Comparison of ENCODE assay signal across 9 cellular contexts in genomic region chr16:69725480-69726312, GRCh38. TPM values are rescaled to one million over a fixed set of nuclear protein-coding genes. Genes with fewer than 3 reads are reported as not detected.
DNase-seq lines count a peak whose midpoint lies in the region; ATAC-seq, FAIRE-seq and TF ChIP-seq lines count a peak whose summit lies in the region.
"Had no signal": no experiment of that assay in that cellular context is flagged by ENCODE, and none has a peak within 500 bp of the region (broad histone marks: within the 10 kb centered on the region; RNA-seq: fewer than 3 reads in every experiment).

No MANE protein-coding gene starts in this region.

- H4K20me1 ChIP-seq in keratinocyte (ENCODE audit: control insufficient read depth, extremely low read depth, insufficient read depth, low read length): no peaks in the 10 kb centered on the region

- H3K4me1 Mint-ChIP-seq in activated CD4-positive, alpha-beta T cell treated with anti-CD3 and anti-CD28 coated beads for 36 hours: peaks cover 24% of the 10 kb centered on the region

- no peak for TF ChIP-seq POLR2A in suprapubic skin (IDR thresholded peaks at IDR 0.05)
- no peak for TF ChIP-seq POLR2A in GM18505 (IDR thresholded peaks at IDR 0.05; ENCODE audit: borderline replicate concordance, extremely low read depth, insufficient read depth, insufficient read length)

- H3K36me3 ChIP-seq in keratinocyte (ENCODE audit: control insufficient read depth in 2 of 2, extremely low read depth in 1 of 2, insufficient read depth in 2 of 2, low read length in 2 of 2) (peaks cover 2 to 5% of the 10 kb centered on the region in 2 experiments), suprapubic skin (no peaks in the 10 kb centered on the region)

- no peaks in the 10 kb centered on the region for H3K27me3 Mint-ChIP-seq in activated CD4-positive, alpha-beta T cell treated with anti-CD3 and anti-CD28 coated beads for 36 hours

- H3K9me3 ChIP-seq in keratinocyte (ENCODE audit: control insufficient read depth, low read depth, low read length) (no peaks in the 10 kb centered on the region), suprapubic skin (no peaks in the 10 kb centered on the region)

- H3K4me1 ChIP-seq in keratinocyte (ENCODE audit: control insufficient read depth, extremely low read depth, insufficient read depth, low read length) (peaks cover 27% of the 10 kb centered on the region), suprapubic skin (peaks cover 19% of the 10 kb centered on the region)

- peak overlapping the region; percentile 81 for H3K4me2 ChIP-seq in keratinocyte (ENCODE audit: control insufficient read depth, extremely low read depth, insufficient read depth, low read depth, low read length)

- H3K36me3 Mint-ChIP-seq in activated CD4-positive, alpha-beta T cell treated with anti-CD3 and anti-CD28 coated beads for 36 hours (ENCODE audit: low read depth): no peaks in the 10 kb centered on the region
- H3K36me3 Mint-ChIP-seq in activated naive CD4-positive, alpha-beta T cell treated with anti-CD3 and anti-CD28 coated beads, Interleukin-2, amount 50 U/mL, for 72 hours: peaks cover 8 to 14% of the 10 kb centered on the region in 2 donors

- H2AFZ ChIP-seq in keratinocyte (ENCODE audit: control insufficient read depth, low read length): peak overlapping the region; percentile 70

- TF ChIP-seq CTCF in keratinocyte (optimal IDR thresholded peaks at IDR 0.05 in 1 of 3, IDR thresholded peaks at IDR 0.05 in 1 of 3, conservative IDR thresholded peaks at IDR 0.05 in 1 of 3; ENCODE audit: extremely low read depth in 1 of 3, insufficient read depth in 2 of 3, low read length in 3 of 3) (no peak), suprapubic skin (IDR thresholded peaks at IDR 0.05) (no peak)

- peak overlapping the region; percentile 70 for H3K9ac ChIP-seq in keratinocyte (ENCODE audit: control insufficient read depth, extremely low read depth, insufficient read depth, low read length)

- no peak for TF ChIP-seq EP300 in suprapubic skin (IDR thresholded peaks at IDR 0.05)

- CTCF ChIA-PET in activated CD4-positive, alpha-beta T cell treated with anti-CD3 and anti-CD28 coated beads for 36 hours (lab: Charles Lee): interaction anchor here (0.7 to 3.6 kb wide), 7 partner anchors 17 to 1197 kb away, joined by 3 to 22 read pairs (median 4); partner anchors contain the start of gene NOB1

- H3K9me3 Mint-ChIP-seq in activated CD4-positive, alpha-beta T cell treated with anti-CD3 and anti-CD28 coated beads for 36 hours (ENCODE audit: low read depth): no peaks in the 10 kb centered on the region
- no peaks in the 10 kb centered on the region for H3K9me3 Mint-ChIP-seq in activated naive CD4-positive, alpha-beta T cell treated with anti-CD3 and anti-CD28 coated beads, Interleukin-2, amount 50 U/mL, for 72 hours

- dilution Hi-C loops in keratinocyte (cut with MboI; ENCODE audit: extremely low pct_ligation_motif_present, low sequenced_read_pairs): no loop called here

- intact Hi-C loops in activated CD4-positive, alpha-beta T cell treated with anti-CD3 and anti-CD28 coated beads for 36 hours (cut with DNase I, micrococcal nuclease): loop anchor here (1.0 kb wide), 3 partner anchors 29 to 339 kb away; partner anchors contain the start of genes NOB1 (in 2 of the 2), TERF2 (in 1 of the 2) and WWP2 (in 1 of the 2)

- H3K27ac ChIP-seq in keratinocyte (ENCODE audit: control insufficient read depth, insufficient read depth, low read length) (peak overlapping the region; percentile 78), suprapubic skin (peak overlapping the region; percentile 70)

- 77% methylated on average over 32 of the region's 32 CpGs for WGBS in suprapubic skin

- DNase-seq in activated CD4-positive, alpha-beta T cell treated with anti-CD3 and anti-CD28 coated beads for 36 hours: no peak
- DNase-seq in activated CD4-positive, alpha-beta T cell treated with anti-CD3 and anti-CD28 coated beads for 4 hours: no peak
- peak in 1 of 2 donors; percentile 52 for DNase-seq in activated naive CD4-positive, alpha-beta T cell treated with anti-CD3 and anti-CD28 coated beads, Interleukin-2, amount 50 U/mL, for 72 hours (ENCODE audit: low spot score in 2 of 2)
- DNase-seq in keratinocyte (ENCODE audit: low read depth, low spot score): no peak
- DNase-seq in suprapubic skin (ENCODE audit: low spot score in 2 of 2): peak in 1 of 2 donors; percentile 56
- no peak for DNase-seq in iPS-NIHi7 (ENCODE audit: extremely low spot score)
- no peak for DNase-seq in stimulated activated CD4-positive, alpha-beta T cell treated with anti-CD3 and anti-CD28 coated beads, Interleukin-12 subunit alpha, Interleukin-12 subunit beta, amount 100 ng/mL, for 4 hours

- H3K27me3 ChIP-seq in keratinocyte (ENCODE audit: control insufficient read depth, extremely low read depth, insufficient read depth, low read length) (no peaks in the 10 kb centered on the region), suprapubic skin (no peaks in the 10 kb centered on the region)

- peak overlapping the region; percentile 79 for H3K4me3 Mint-ChIP-seq in activated CD4-positive, alpha-beta T cell treated with anti-CD3 and anti-CD28 coated beads for 36 hours

- no peak for FAIRE-seq in keratinocyte (lab: Jason Lieb, UNC)
- FAIRE-seq: D721Med had no signal

- H3K79me2 ChIP-seq in keratinocyte (ENCODE audit: control insufficient read depth, insufficient read depth, low read length): peaks cover 29% of the 10 kb centered on the region

- no peaks in the 10 kb centered on the region for H3K9me1 ChIP-seq in keratinocyte (ENCODE audit: control insufficient read depth, extremely low read depth, insufficient read depth, low read length)

- peak overlapping the region; percentile 89 for H3K27ac Mint-ChIP-seq in activated CD4-positive, alpha-beta T cell treated with anti-CD3 and anti-CD28 coated beads for 36 hours
- peak overlapping the region; percentile 96 to 98 for H3K27ac Mint-ChIP-seq in activated naive CD4-positive, alpha-beta T cell treated with anti-CD3 and anti-CD28 coated beads, Interleukin-2, amount 50 U/mL, for 72 hours

- ATAC-seq in activated CD4-positive, alpha-beta T cell treated with anti-CD3 and anti-CD28 coated beads for 36 hours: no peak
- no peak for ATAC-seq in activated naive CD4-positive, alpha-beta T cell treated with anti-CD3 and anti-CD28 coated beads, Interleukin-2, amount 50 U/mL, for 72 hours
- ATAC-seq in GM18505 (IDR thresholded peaks at IDR 0.05; ENCODE audit: unreplicated experiment): no peak

- POLR2A ChIA-PET in activated CD4-positive, alpha-beta T cell treated with anti-CD3 and anti-CD28 coated beads for 36 hours (lab: Charles Lee): interaction anchor here (0.5 to 2.0 kb wide), 4 partner anchors 14 to 36 kb away, joined by 3 to 5 read pairs (median 4); partner anchors contain the start of gene NOB1

- H3K4me3 ChIP-seq in keratinocyte (ENCODE audit: control insufficient read depth in 2 of 3, extremely low read depth in 1 of 3, insufficient read depth in 2 of 3, low read depth in 1 of 3, low read length in 3 of 3) (peak overlapping the region; percentile 43 to 80 (median 78)), suprapubic skin (peak overlapping the region; percentile 51)

RNA-seq across cellular contexts. Expression of gene NQO1, which starts 0.7 kb away (rescaled TPM):
- 10 to 100 TPM in 1 of 2 experiments, 1 to 10 TPM in 1; 9.9 to 11.4 TPM for total RNA-seq in activated CD4-positive, alpha-beta T cell treated with anti-CD3 and anti-CD28 coated beads for 36 hours
- 10 to 100 TPM; 14.4 to 17.2 TPM for total RNA-seq in activated naive CD4-positive, alpha-beta T cell treated with anti-CD3 and anti-CD28 coated beads, Interleukin-2, amount 50 U/mL, for 72 hours
- 92.6 to 166 TPM (median 149 TPM) in 3 replicates for polyA plus RNA-seq in keratinocyte
- 26.9 TPM for polyA plus RNA-seq in keratinocyte (2011; ENCODE audit: low read depth)
- 104 and 154 TPM in 2 replicates for polyA plus RNA-seq in keratinocyte (2011; cell fraction: cytosol; rRNA removed)
- 58.9 and 72.4 TPM in 2 replicates for polyA plus RNA-seq in keratinocyte (2011; cell fraction: nucleus; rRNA removed)
- 30.4 and 143 TPM in 2 replicates for polyA plus RNA-seq in keratinocyte (2012; ENCODE audit: low replicate concordance)
- 63.0 to 77.3 TPM (median 66.5 TPM) in 3 replicates for polyA minus RNA-seq in keratinocyte
- 73.3 TPM for polyA minus RNA-seq in keratinocyte (2011; cell fraction: cytosol; rRNA and poly(A)+ RNA removed)
- polyA minus RNA-seq in keratinocyte (2011; cell fraction: nucleus; rRNA and poly(A)+ RNA removed): 20.2 and 26.8 TPM in 2 replicates
- total RNA-seq in suprapubic skin: 10 to 100 TPM; 10.2 to 34.6 (median 21.4) TPM

RNA-seq across cellular contexts. Expression of gene NOB1, which starts 29.0 kb away (rescaled TPM):
- total RNA-seq in activated CD4-positive, alpha-beta T cell treated with anti-CD3 and anti-CD28 coated beads for 36 hours: 100 to 1,000 TPM; 109 to 112 TPM
- 100 to 1,000 TPM in 1 of 2 donors, 10 to 100 TPM in 1; 83.3 to 126 TPM for total RNA-seq in activated naive CD4-positive, alpha-beta T cell treated with anti-CD3 and anti-CD28 coated beads, Interleukin-2, amount 50 U/mL, for 72 hours
- 63.0 to 87.4 TPM (median 65.5 TPM) in 3 replicates for polyA plus RNA-seq in keratinocyte
- polyA plus RNA-seq in keratinocyte (2011; ENCODE audit: low read depth): 55.4 TPM
- 57.7 and 75.2 TPM in 2 replicates for polyA plus RNA-seq in keratinocyte (2011; cell fraction: cytosol; rRNA removed)
- polyA plus RNA-seq in keratinocyte (2011; cell fraction: nucleus; rRNA removed): 51.9 and 53.3 TPM in 2 replicates
- polyA plus RNA-seq in keratinocyte (2012; ENCODE audit: low replicate concordance): 55.1 and 72.7 TPM in 2 replicates
- polyA minus RNA-seq in keratinocyte: 58.0 to 71.4 TPM (median 68.2 TPM) in 3 replicates
- polyA minus RNA-seq in keratinocyte (2011; cell fraction: cytosol; rRNA and poly(A)+ RNA removed): 84.6 TPM
- polyA minus RNA-seq in keratinocyte (2011; cell fraction: nucleus; rRNA and poly(A)+ RNA removed): 24.4 and 30.9 TPM in 2 replicates
- 10 to 100 TPM; 45.2 to 62.9 (median 52.1) TPM for total RNA-seq in suprapubic skin

RNA-seq across cellular contexts. Expression of gene WWP2, which starts 36.4 kb away (rescaled TPM):
- 10 to 100 TPM; 43.3 to 44.6 TPM for total RNA-seq in activated CD4-positive, alpha-beta T cell treated with anti-CD3 and anti-CD28 coated beads for 36 hours
- 10 to 100 TPM; 48.2 to 51.9 TPM for total RNA-seq in activated naive CD4-positive, alpha-beta T cell treated with anti-CD3 and anti-CD28 coated beads, Interleukin-2, amount 50 U/mL, for 72 hours
- polyA plus RNA-seq in keratinocyte: 3.1 to 14.8 TPM (median 6.9 TPM) in 3 replicates
- 24.1 TPM for polyA plus RNA-seq in keratinocyte (2011; ENCODE audit: low read depth)
- polyA plus RNA-seq in keratinocyte (2011; cell fraction: cytosol; rRNA removed): 7.5 and 7.7 TPM in 2 replicates
- polyA plus RNA-seq in keratinocyte (2011; cell fraction: nucleus; rRNA removed): 17.6 and 17.9 TPM in 2 replicates
- polyA plus RNA-seq in keratinocyte (2012; ENCODE audit: low replicate concordance): 11.8 and 21.7 TPM in 2 replicates
- 11.0 to 45.9 TPM (median 12.3 TPM) in 3 replicates for polyA minus RNA-seq in keratinocyte
- polyA minus RNA-seq in keratinocyte (2011; cell fraction: cytosol; rRNA and poly(A)+ RNA removed): 11.1 TPM
- 12.2 and 21.2 TPM in 2 replicates for polyA minus RNA-seq in keratinocyte (2011; cell fraction: nucleus; rRNA and poly(A)+ RNA removed)
- 10 to 100 TPM; 27.1 to 48.9 (median 42.2) TPM for total RNA-seq in suprapubic skin
